ENCODE assay signal across 35 cellular contexts in genomic region chr13:67568205-67568604, GRCh38.
"Had no signal": no experiment of that assay in that cellular context is flagged by ENCODE, and none has a peak within 500 bp of the region (broad histone marks: within the 10 kb centered on the region; RNA-seq: fewer than 3 reads in every experiment).

No MANE protein-coding gene starts in this region.

- H3K9ac ChIP-seq: KMS-11 had no signal

- H3K9me3 ChIP-seq: MG63 had no signal

- H3K27me3 ChIP-seq: MG63 had no signal

- H3K4me3 ChIP-seq: MG63 had no signal

- H3K27ac ChIP-seq: KMS-11 had no signal

- H3K36me3 ChIP-seq: MG63 had no signal

- H3K4me2 ChIP-seq: KMS-11 had no signal

- DNase-seq: Kasumi-1, KG1, MG63, MM.1S, MV-4-11, NCI-H1048, NCI-H1092, NCI-H1092 treated with DMSO at 0.1 percent for 48 hours, NCI-H1105 treated with DMSO at 0.1 percent for 48 hours, NCI-H1417, NCI-H1417 treated with DMSO at 0.1 percent for 48 hours, NCI-H1436, NCI-H1436 treated with DMSO at 0.1 percent for 48 hours, NCI-H146, NCI-H1694, NCI-H1694 treated with DMSO at 0.1 percent for 48 hours, NCI-H187, NCI-H187 treated with DMSO at 0.1 percent for 48 hours, NCI-H1930, NCI-H2029, NCI-H2029 treated with DMSO at 0.1 percent for 48 hours, NCI-H2081, NCI-H2081 treated with DMSO at 0.1 percent for 48 hours, NCI-H2107, NCI-H2171, NCI-H2171 treated with DMSO at 0.1 percent for 48 hours, NCI-H2227 treated with DMSO at 0.1 percent for 48 hours, NCI-H226, NCI-H345, NCI-H446, NCI-H446 treated with DMSO at 0.1 percent for 48 hours, NCI-H510A, NCI-H510A treated with DMSO at 0.1 percent for 48 hours, NCI-H524 had no signal
